ENCODE assay signal across 23 cellular contexts in genomic region chr6:39908838-39909583, GRCh38. TPM values are rescaled to one million over a fixed set of nuclear protein-coding genes. Genes with fewer than 3 reads are reported as not detected.
DNase-seq lines count a peak whose midpoint lies in the region; ATAC-seq, FAIRE-seq and TF ChIP-seq lines count a peak whose summit lies in the region.
"Had no signal": no experiment of that assay in that cellular context is flagged by ENCODE, and none has a peak within 500 bp of the region (broad histone marks: within the 10 kb centered on the region; RNA-seq: fewer than 3 reads in every experiment).

No MANE protein-coding gene starts in this region.

- WGBS in HepG2 (ENCODE audit: low lambda C conversion rate) = 93% methylated on average over 13 of the region's 13 CpGs

- H3K4me2 ChIP-seq in HepG2 (ENCODE audit: low read depth, low read length) = no peak overlapping the region
- H3K4me2 ChIP-seq: BLaER1 treated with 17β-estradiol and CSF1 and Interleukin-3, amounts not matched to agents 10 nM and 100 nM had no signal

- DNase-seq in activated effector memory CD4-positive, alpha-beta T cell treated with anti-CD3 and anti-CD28 coated beads, Interleukin-2, amount 50 U/mL, for 16 hours = peak; percentile 45
- no peak for DNase-seq in activated effector memory CD4-positive, alpha-beta T cell treated with Interleukin-2 at 50 U/mL for 16 hours
- DNase-seq in HepG2 (ENCODE audit: low spot score) (no peak), sciatic nerve (ENCODE audit: low spot score) (peak; percentile 30), SHP77 (lab: John Stamatoyannopoulos, UW) (no peak), middle frontal gyrus (ENCODE audit: extremely low spot score, low spot score) (no peak), COLO829 (ENCODE audit: low spot score) (no peak)
- DNase-seq: BE2C; Calu3; CD4-positive, alpha-beta T cell; CD8-positive, alpha-beta memory T cell; COR-L47; DMS53; DMS79 treated with DMSO at 0.1 percent for 48 hours; GF-D8; GOT3; H7; HCEC 1CT had no signal

- POLR2A ChIA-PET in HepG2 (lab: Yijun Ruan, JAX) = no interaction called here

- no peak overlapping the region for H2AFZ ChIP-seq in HepG2 (ENCODE audit: low read length)

- TF ChIP-seq RAD21 in HepG2 (CRISPR knock-in tag; IDR thresholded peaks at IDR 0.05) = no peak

- CTCF ChIA-PET in HepG2 (lab: Yijun Ruan, JAX; ENCODE audit: low intra/inter-chr PET ratio, low total read pairs) = no interaction called here

- TF ChIP-seq CTCF in HepG2 (CRISPR knock-in tag; IDR thresholded peaks at IDR 0.05) = no peak

- no TSS peak for BruUV-seq in HepG2 (replicated peaks; lab: Mats Ljungman, UMichigan)

- H3K27ac ChIP-seq in HepG2 (ENCODE audit: extremely low read length, insufficient read depth, low read length) = no peak overlapping the region
- H3K27ac ChIP-seq: 22Rv1; BLaER1 treated with 17β-estradiol and CSF1 and Interleukin-3, amounts not matched to agents 10 nM and 100 nM had no signal

- in situ Hi-C loops in HepG2 (cut with HindIII; ENCODE audit: extremely low pct_ligation_motif_present, low pct_unique_long_range_greater_than_20kb) = no loop called here

- H3K9ac ChIP-seq in HepG2 (ENCODE audit: insufficient read depth, low read depth, low read length) = no peak overlapping the region
- H3K9ac ChIP-seq: BLaER1 treated with 17β-estradiol and CSF1 and Interleukin-3, amounts not matched to agents 10 nM and 100 nM had no signal

- no peaks in the 10 kb centered on the region for H4K20me1 ChIP-seq in HepG2 (ENCODE audit: insufficient read depth, low read length)
- H4K20me1 ChIP-seq: BLaER1 treated with 17β-estradiol and CSF1 and Interleukin-3, amounts not matched to agents 10 nM and 100 nM had no signal

- peaks cover 6 to 10% of the 10 kb centered on the region in 2 experiments; a peak in 3 of 5 replicates for H3K36me3 ChIP-seq in HepG2 (replicated peaks in 1 of 2; ENCODE audit: control insufficient read depth in 1 of 2, insufficient read depth in 2 of 2, low read length in 2 of 2)
- H3K36me3 ChIP-seq: BE2C; BLaER1 treated with 17β-estradiol and CSF1 and Interleukin-3, amounts not matched to agents 10 nM and 100 nM had no signal

- no peaks in the 10 kb centered on the region for H3K79me2 ChIP-seq in HepG2 (ENCODE audit: insufficient read depth, low read length)

- no peak for TF ChIP-seq POLR2A in HepG2 (IDR thresholded peaks at IDR 0.05; ENCODE audit: insufficient read depth in 1 of 2, low read depth in 2 of 2, low read length in 2 of 2)

- no peaks in the 10 kb centered on the region for H3K27me3 ChIP-seq in HepG2 (ENCODE audit: control insufficient read depth in 1 of 2, insufficient read depth in 2 of 2, low read length in 2 of 2)
- H3K27me3 ChIP-seq: BE2C; BLaER1 treated with 17β-estradiol and CSF1 and Interleukin-3, amounts not matched to agents 10 nM and 100 nM had no signal

- ATAC-seq in HepG2 = no peak
- ATAC-seq in sciatic nerve = no peak

- no peaks in the 10 kb centered on the region for H3K9me3 ChIP-seq in HepG2 (ENCODE audit: low read length)
- H3K9me3 ChIP-seq: BE2C; BLaER1 treated with 17β-estradiol and CSF1 and Interleukin-3, amounts not matched to agents 10 nM and 100 nM had no signal

- TF ChIP-seq EP300 in HepG2 (IDR thresholded peaks at IDR 0.05; ENCODE audit: low read depth in 2 of 2, low read length in 2 of 2) = no peak
- no peak for TF ChIP-seq EP300 in HepG2 (CRISPR knock-in tag; IDR thresholded peaks at IDR 0.05; ENCODE audit: borderline replicate concordance)

- FAIRE-seq in HepG2 (lab: Jason Lieb, UNC) = no peak
- FAIRE-seq: A204.1, GM12891, GM18507 had no signal

- no peak overlapping the region for H3K4me3 ChIP-seq in HepG2 (replicated peaks in 1 of 3; ENCODE audit: insufficient read depth in 1 of 3, low read depth in 2 of 3, low read length in 3 of 3)
- H3K4me3 ChIP-seq: BLaER1 treated with 17β-estradiol and CSF1 and Interleukin-3, amounts not matched to agents 10 nM and 100 nM had no signal

- no peaks in the 10 kb centered on the region for H3K4me1 ChIP-seq in HepG2 (ENCODE audit: insufficient read depth, low read length)
- H3K4me1 ChIP-seq: BE2C; BLaER1 treated with 17β-estradiol and CSF1 and Interleukin-3, amounts not matched to agents 10 nM and 100 nM had no signal

- intact Hi-C loops in HepG2 (cut with micrococcal nuclease; ENCODE audit: unreplicated experiment) (no loop called here), sciatic nerve (cut with DNase I) (no loop called here)

TF ChIP-seq in HepG2, 621 proteins besides CTCF, POLR2A, EP300 and RAD21:
- TF ChIP-seq PCBP1 (IDR thresholded peaks at IDR 0.05; ENCODE audit: borderline replicate concordance, low read depth, low read length) (0 out of 2 replicates have a peak, but pooled peaks have one; percentile 49), HNRNPK (IDR thresholded peaks at IDR 0.05; ENCODE audit: low read depth, low read length, poor library complexity, severe bottlenecking) (peak; percentile 55), STAT6 (CRISPR knock-in tag; IDR thresholded peaks at IDR 0.05; ENCODE audit: borderline replicate concordance) (no peak)

RNA-seq across cellular contexts. Expression of gene MOCS1, which starts 25.3 kb away (rescaled TPM):
- total RNA-seq in HepG2 (2016; rRNA removed; fragmentation: Illumina TruSeq; extraction: Trizol) (10.5 and 11.7 TPM in 2 replicates), sciatic nerve (37.3 TPM)
- total RNA-seq in HepG2 (2016; cell fraction: cytosol; rRNA removed; fragmentation: Illumina TruSeq; extraction: Trizol; ENCODE audit: low read depth) = 2.9 and 3.3 TPM in 2 replicates
- 8.7 and 11.7 TPM in 2 replicates for total RNA-seq in HepG2 (2016; cell fraction: insoluble cytoplasmic fraction; rRNA removed; fragmentation: Illumina TruSeq; extraction: Trizol)
- 7.8 and 10.3 TPM in 2 replicates for total RNA-seq in HepG2 (2016; cell fraction: membrane; rRNA removed; fragmentation: Illumina TruSeq; extraction: Trizol)
- total RNA-seq in HepG2 (2016; cell fraction: nucleus; rRNA removed; fragmentation: Illumina TruSeq; extraction: Trizol) = 8.7 and 10.3 TPM in 2 replicates
- polyA plus RNA-seq in HepG2 (2011; rRNA removed) = 5.3 and 5.9 TPM in 2 replicates
- 6.1 and 6.2 TPM in 2 replicates for polyA plus RNA-seq in HepG2 (2011; cell fraction: cytosol; rRNA removed)
- polyA plus RNA-seq in HepG2 (2011; cell fraction: nucleus; rRNA removed) = 5.8 and 6.7 TPM in 2 replicates
- 4.5 and 5.8 TPM in 2 replicates for polyA plus RNA-seq in HepG2 (2012)
- 3.0 and 4.0 TPM in 2 replicates for polyA plus RNA-seq in HepG2 (2016; cell fraction: cytosol; fragmentation: Illumina TruSeq; extraction: Trizol; ENCODE audit: low read depth)
- 7.4 and 8.9 TPM in 2 replicates for polyA plus RNA-seq in HepG2 (2016; cell fraction: insoluble cytoplasmic fraction; fragmentation: Illumina TruSeq; extraction: Trizol; ENCODE audit: low read depth)
- 7.4 and 7.7 TPM in 2 replicates for polyA plus RNA-seq in HepG2 (2016; cell fraction: membrane; fragmentation: Illumina TruSeq; extraction: Trizol; ENCODE audit: low read depth)
- polyA plus RNA-seq in HepG2 (2016; cell fraction: nucleus; fragmentation: Illumina TruSeq; extraction: Trizol; ENCODE audit: insufficient read depth, low read depth) = 7.9 and 9.3 TPM in 2 replicates
- polyA minus RNA-seq in HepG2 (2011; rRNA and poly(A)+ RNA removed; ENCODE audit: low replicate concordance) = 19.4 TPM in 1 of 2 replicates, not detected in the other
- polyA minus RNA-seq in HepG2 (2011; cell fraction: cytosol; rRNA and poly(A)+ RNA removed) = 6.5 and 6.8 TPM in 2 replicates
- 9.9 and 10.4 TPM in 2 replicates for polyA minus RNA-seq in HepG2 (2011; cell fraction: nucleus; rRNA and poly(A)+ RNA removed)

Comparison
In these comparisons a context has a peak if more than half of its experiments do, and no peak if none do; other contexts are left out.
1. DNase-seq: peak in activated effector memory CD4-positive, alpha-beta T cell treated with anti-CD3 and anti-CD28 coated beads, Interleukin-2, amount 50 U/mL, for 16 hours (single experiment) and sciatic nerve (single experiment); none in activated effector memory CD4-positive, alpha-beta T cell treated with Interleukin-2 at 50 U/mL for 16 hours (single experiment), HepG2 (single experiment), SHP77 (0 of 2), middle frontal gyrus (single experiment) and COLO829 (single experiment).